17 cellular contexts compared by ENCODE assay signal in the genomic region with DNA sequence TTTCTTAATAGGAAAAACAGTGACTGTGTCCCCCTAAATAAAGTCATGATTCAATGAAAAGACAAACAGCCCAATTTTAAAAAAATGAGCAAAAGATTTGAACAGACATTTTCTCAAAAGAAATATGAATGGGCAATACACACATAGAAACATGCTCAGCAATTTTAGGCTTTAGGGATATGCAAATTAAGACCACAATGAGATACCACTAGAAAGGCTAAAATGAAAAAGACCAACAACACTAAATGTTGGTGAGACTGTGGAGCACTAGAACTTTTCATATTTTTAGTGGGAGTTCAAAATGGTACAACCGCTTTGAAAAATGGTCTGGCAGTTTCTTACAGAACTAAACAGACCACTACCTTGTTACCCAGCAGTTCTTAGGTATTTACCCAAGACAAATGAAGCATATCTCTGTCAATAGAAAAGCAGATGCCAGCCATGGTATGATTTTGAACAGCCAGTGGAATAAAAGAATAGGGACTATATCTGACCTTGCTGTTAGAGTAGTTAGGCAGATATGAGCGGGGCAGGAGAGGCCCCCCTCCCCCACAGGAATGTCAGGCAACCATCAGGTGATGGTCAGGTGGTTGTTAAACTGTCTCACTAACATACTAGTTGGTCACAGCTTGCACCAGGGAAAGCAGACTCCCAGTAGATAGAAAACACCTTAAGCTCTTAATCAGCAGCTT.
DNase-seq lines count a peak whose midpoint lies in the region; ATAC-seq and TF ChIP-seq lines count a peak whose summit lies in the region.
"Had no signal": no experiment of that assay in that cellular context is flagged by ENCODE, and none has a peak within 500 bp of the region (broad histone marks: within the 10 kb centered on the region; RNA-seq: fewer than 3 reads in every experiment).

No MANE protein-coding gene starts in this region.

- DNase-seq in DMS 273 (lab: John Stamatoyannopoulos, UW; ENCODE audit: unreplicated experiment) (peak; percentile 21), DMS 273 treated with DMSO at 0.1 percent for 48 hours (lab: John Stamatoyannopoulos, UW) (no peak), DMS153 treated with DMSO at 0.1 percent for 48 hours (lab: John Stamatoyannopoulos, UW; ENCODE audit: unreplicated experiment) (peak; percentile 15), NCI-H69 (lab: John Stamatoyannopoulos, UW) (peak; percentile 90), esophagus muscularis mucosa (ENCODE audit: extremely low spot score) (peak; percentile 19), OCI-M2 (lab: John Stamatoyannopoulos, UW; ENCODE audit: unreplicated experiment) (no peak), glomerular visceral epithelial cell (ENCODE audit: extremely low spot score) (no peak)
- DNase-seq: central memory CD4-positive, alpha-beta T cell; KBM-7; right cardiac atrium; stimulated activated CD4-positive, alpha-beta T cell treated with anti-CD3 and anti-CD28 coated beads, Interleukin-1b, Interleukin-23, amount 100 ng/mL, for 48 hours had no signal

- H3K4me1 ChIP-seq in esophagus muscularis mucosa: peaks cover 0 to 13% (median 2%) of the 10 kb centered on the region in 4 donors
- H3K4me1 ChIP-seq: gastroesophageal sphincter, HAP-1 had no signal

- peaks cover 0 to 4% (median 0%) of the 10 kb centered on the region in 4 donors for H3K27me3 ChIP-seq in esophagus muscularis mucosa
- H3K27me3 ChIP-seq: upper lobe of left lung had no signal

- H3K9me3 ChIP-seq in esophagus muscularis mucosa: peaks cover 0 to 6% (median 0%) of the 10 kb centered on the region in 4 donors
- H3K9me3 ChIP-seq: HAP-1, upper lobe of left lung had no signal

- intact Hi-C loops in esophagus muscularis mucosa (cut with DNase I): no loop called here

- no peak for TF ChIP-seq CTCF in esophagus muscularis mucosa (IDR thresholded peaks at IDR 0.05)

- H3K27ac ChIP-seq in esophagus muscularis mucosa (replicated peaks in 1 of 4): no peak overlapping the region
- H3K27ac ChIP-seq: 22Rv1, gastroesophageal sphincter, upper lobe of left lung had no signal

- H3K36me3 ChIP-seq in esophagus muscularis mucosa: no peaks in the 10 kb centered on the region
- H3K36me3 ChIP-seq: gastroesophageal sphincter, HAP-1, upper lobe of left lung had no signal

- TF ChIP-seq EP300 in esophagus muscularis mucosa (IDR thresholded peaks at IDR 0.05): no peak

- no peak for ATAC-seq in HG02623 (IDR thresholded peaks at IDR 0.05; ENCODE audit: unreplicated experiment)
- ATAC-seq: gastroesophageal sphincter, right cardiac atrium, SK-N-SH treated with all-trans-retinoic acid at 6 μM for 48 hours had no signal

- no peak overlapping the region for H3K4me3 ChIP-seq in esophagus muscularis mucosa
- H3K4me3 ChIP-seq: gastroesophageal sphincter, HAP-1, upper lobe of left lung had no signal

- TF ChIP-seq POLR2A in esophagus muscularis mucosa (IDR thresholded peaks at IDR 0.05; ENCODE audit: low read depth): no peak

- 80% methylated on average over 2 of the region's 2 CpGs for WGBS in esophagus muscularis mucosa

Comparison
In these comparisons a context has a peak if more than half of its experiments do, and no peak if none do; other contexts are left out.
1. DNase-seq: peak in DMS 273 (single experiment), DMS153 treated with DMSO at 0.1 percent for 48 hours (single experiment), NCI-H69 (single experiment) and esophagus muscularis mucosa (single experiment); none in DMS 273 treated with DMSO at 0.1 percent for 48 hours (single experiment), OCI-M2 (single experiment) and glomerular visceral epithelial cell (single experiment).